Comparison of ENCODE assay signal across 15 cellular contexts in the genomic region with DNA sequence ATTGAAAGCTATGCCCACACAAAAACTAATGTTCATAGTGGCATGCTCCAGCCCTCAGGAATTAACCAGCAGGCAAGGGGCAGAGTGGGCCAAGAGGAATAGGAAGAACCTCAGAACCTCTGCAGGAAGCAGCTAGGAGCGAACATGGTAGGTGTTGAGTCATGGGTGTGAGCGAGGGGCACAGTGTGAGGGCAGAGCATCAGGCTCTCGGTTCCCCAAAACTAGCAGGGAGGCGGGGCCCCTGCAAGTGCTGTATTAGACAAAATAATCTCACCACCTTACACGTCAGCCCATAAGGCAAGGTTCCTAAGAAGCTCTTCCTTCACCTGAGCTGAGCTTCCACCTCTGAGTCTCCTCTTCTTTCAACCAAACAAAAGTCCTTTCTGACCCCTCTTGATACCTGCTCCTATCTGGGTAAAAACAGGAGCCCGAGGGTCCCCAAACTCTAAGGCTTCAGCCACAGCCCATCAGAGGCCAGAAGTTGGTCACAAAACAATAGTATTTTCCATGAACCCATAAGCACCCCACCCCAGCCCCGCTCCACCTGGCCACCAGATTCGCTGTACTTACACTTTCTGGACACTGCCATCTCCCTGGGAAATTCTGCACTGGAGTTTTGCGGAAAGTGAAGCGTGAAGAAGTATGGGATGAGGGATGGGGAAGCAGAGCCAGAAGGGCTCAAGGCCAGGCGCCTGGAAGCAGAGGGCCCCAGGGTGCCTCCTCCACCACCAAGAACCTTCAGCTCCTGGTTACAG. TPM values are rescaled to one million over a fixed set of nuclear protein-coding genes. Genes with fewer than 3 reads are reported as not detected.
DNase-seq lines count a peak whose midpoint lies in the region; ATAC-seq and TF ChIP-seq lines count a peak whose summit lies in the region.
"Had no signal": no experiment of that assay in that cellular context is flagged by ENCODE, and none has a peak within 500 bp of the region (broad histone marks: within the 10 kb centered on the region; RNA-seq: fewer than 3 reads in every experiment).

No MANE protein-coding gene starts in this region.

- H3K27me3 Mint-ChIP-seq in neural crest cell (ENCODE audit: low read depth): peaks cover 23% of the 10 kb centered on the region
- peaks cover 15% of the 10 kb centered on the region for H3K27me3 Mint-ChIP-seq in activated CD4-positive, alpha-beta memory T cell treated with anti-CD3 and anti-CD28 coated beads, Interleukin-2, amount 10 ng/mL, durations not matched to agents 7 days and 5 days

- H3K36me3 Mint-ChIP-seq in neural crest cell (ENCODE audit: low read depth): no peaks in the 10 kb centered on the region
- no peaks in the 10 kb centered on the region for H3K36me3 Mint-ChIP-seq in activated CD4-positive, alpha-beta memory T cell treated with anti-CD3 and anti-CD28 coated beads, Interleukin-2, amount 10 ng/mL, durations not matched to agents 7 days and 5 days (ENCODE audit: low read depth)

- DNase-seq in neural crest cell (ENCODE audit: low read depth, low spot score) (no peak), DMS53 treated with DMSO at 0.1 percent for 48 hours (lab: John Stamatoyannopoulos, UW; ENCODE audit: unreplicated experiment) (no peak), kidney glomerular epithelial cell (lab: John Stamatoyannopoulos, UW) (no peak), middle frontal gyrus (ENCODE audit: extremely low spot score, low spot score) (no peak)
- DNase-seq in activated CD4-positive, alpha-beta memory T cell treated with anti-CD3 and anti-CD28 coated beads, Interleukin-2, amount 10 ng/mL, durations not matched to agents 7 days and 5 days: no peak
- DNase-seq: activated CD8-positive, alpha-beta memory T cell treated with anti-CD3 and anti-CD28 coated beads for 24 hours; NCI-H1436; stimulated activated CD8-positive, alpha-beta memory T cell treated with anti-CD3 and anti-CD28 coated beads, Interleukin-4, amount 100 ng/mL, for 48 hours had no signal

- TF ChIP-seq CTCF in neural crest cell (conservative IDR thresholded peaks at IDR 0.05): no peak

- peak overlapping the region; percentile 16 for H3K27ac Mint-ChIP-seq in neural crest cell (ENCODE audit: unreplicated experiment)
- H3K27ac Mint-ChIP-seq in activated CD4-positive, alpha-beta memory T cell treated with anti-CD3 and anti-CD28 coated beads, Interleukin-2, amount 10 ng/mL, durations not matched to agents 7 days and 5 days: no peak overlapping the region

- H3K4me3 Mint-ChIP-seq in neural crest cell: no peak overlapping the region
- no peak overlapping the region for H3K4me3 Mint-ChIP-seq in activated CD4-positive, alpha-beta memory T cell treated with anti-CD3 and anti-CD28 coated beads, Interleukin-2, amount 10 ng/mL, durations not matched to agents 7 days and 5 days

- H3K4me1 Mint-ChIP-seq in neural crest cell: no peaks in the 10 kb centered on the region
- H3K4me1 Mint-ChIP-seq in activated CD4-positive, alpha-beta memory T cell treated with anti-CD3 and anti-CD28 coated beads, Interleukin-2, amount 10 ng/mL, durations not matched to agents 7 days and 5 days: peaks cover 8% of the 10 kb centered on the region

- POLR2A ChIA-PET in activated CD4-positive, alpha-beta memory T cell treated with anti-CD3 and anti-CD28 coated beads, Interleukin-2, amount 10 ng/mL, durations not matched to agents 7 days and 5 days (lab: Charles Lee): no interaction called here

- ATAC-seq in GM18907 (IDR thresholded peaks at IDR 0.05; ENCODE audit: unreplicated experiment): peak; percentile 86
- ATAC-seq in GM21737 (IDR thresholded peaks at IDR 0.05; ENCODE audit: unreplicated experiment): peak; percentile 70
- ATAC-seq in HG03520 (IDR thresholded peaks at IDR 0.05; ENCODE audit: unreplicated experiment): peak; percentile 80
- ATAC-seq: esophagus mucosa had no signal

- no peaks in the 10 kb centered on the region for H3K9me3 Mint-ChIP-seq in neural crest cell
- no peaks in the 10 kb centered on the region for H3K9me3 Mint-ChIP-seq in activated CD4-positive, alpha-beta memory T cell treated with anti-CD3 and anti-CD28 coated beads, Interleukin-2, amount 10 ng/mL, durations not matched to agents 7 days and 5 days

- CTCF ChIA-PET in activated CD4-positive, alpha-beta memory T cell treated with anti-CD3 and anti-CD28 coated beads, Interleukin-2, amount 10 ng/mL, durations not matched to agents 7 days and 5 days (lab: Charles Lee): interaction anchor here (0.6 kb wide), 1 partner anchor 23 kb away, joined by 3 read pairs; no protein-coding TSS in a partner anchor

RNA-seq across cellular contexts. Expression of gene RUFY4, which starts 5.3 kb away (rescaled TPM):
- not detected in 2 replicates for total RNA-seq in neural crest cell
- total RNA-seq in activated CD4-positive, alpha-beta memory T cell treated with anti-CD3 and anti-CD28 coated beads, Interleukin-2, amount 10 ng/mL, durations not matched to agents 7 days and 5 days: 1 to 10 TPM; 2.1 to 3.2 TPM
- total RNA-seq: astrocyte, renal cortical epithelial cell, SJSA1 had no signal
